In the genomic region with DNA sequence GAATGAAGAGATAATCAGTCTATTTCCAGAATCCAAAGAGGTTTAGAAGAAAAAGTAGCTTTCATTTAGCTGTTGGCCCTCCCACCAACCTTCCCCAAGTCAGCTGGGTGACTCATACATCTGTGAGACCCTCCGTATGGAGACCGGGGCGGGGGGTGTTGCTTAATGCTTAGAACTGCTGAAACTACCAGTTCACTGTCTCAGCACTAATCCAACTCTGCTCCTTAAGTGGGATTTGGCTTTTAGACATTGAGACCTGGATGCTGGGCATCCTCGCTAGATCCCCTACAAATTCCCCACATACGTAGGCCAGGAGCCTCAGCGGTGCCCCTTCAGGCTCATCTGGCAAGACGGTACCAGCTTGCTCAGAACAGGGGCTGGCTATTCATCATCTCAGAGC, we compare ENCODE assay signal across 23 cellular contexts. TPM values are rescaled to one million over a fixed set of nuclear protein-coding genes. Genes with fewer than 3 reads are reported as not detected.
DNase-seq lines count a peak whose midpoint lies in the region; ATAC-seq and TF ChIP-seq lines count a peak whose summit lies in the region.
"Had no signal": no experiment of that assay in that cellular context is flagged by ENCODE, and none has a peak within 500 bp of the region (broad histone marks: within the 10 kb centered on the region; RNA-seq: fewer than 3 reads in every experiment).

A gene (plus strand): TSS at position 252 of the 400 bp plus-strand sequence. CDS start 1,374 bp downstream, outside the sequence.

- CTCF ChIA-PET in WTC11 (lab: Charles Lee): interaction anchor here (1.1 to 1.3 kb wide), 2 partner anchors 46 to 142 kb away, joined by 3 read pairs; a partner anchor contains a TSS

- H3K4ac ChIP-seq in H9 (ENCODE audit: low read depth, low read length): no peak within 1 kb of the TSS
- H3K4ac ChIP-seq in neuronal stem cell (ENCODE audit: low read length): no peak within 1 kb of the TSS

- H2BK120ac ChIP-seq in H9 (ENCODE audit: low read depth, low read length, poor library complexity, severe bottlenecking) (no peak within 1 kb of the TSS), neuronal stem cell (ENCODE audit: low read depth, low read length) (no peak within 1 kb of the TSS)

- H3K27me3 ChIP-seq in H9 (ENCODE audit: insufficient read depth, low read length) (no peaks in the 10 kb centered on the region), neuronal stem cell (ENCODE audit: control insufficient read depth in 3 of 3, insufficient read depth in 3 of 3, low read depth in 1 of 3, low read length in 3 of 3) (peaks cover 0 to 49% (median 0%) of the 10 kb centered on the region in 3 experiments)

- no peak within 1 kb of the TSS for H3K23ac ChIP-seq in H9 (ENCODE audit: insufficient read length, low read depth, low read length)
- no peak within 1 kb of the TSS for H3K23ac ChIP-seq in neuronal stem cell (ENCODE audit: low read depth, low read length, poor library complexity)

- H3K36me3 ChIP-seq in neuronal stem cell (replicated peaks in 1 of 2; ENCODE audit: control insufficient read depth in 2 of 2, insufficient read depth in 2 of 2, low read length in 2 of 2): no peaks in the 10 kb centered on the region
- H3K36me3 ChIP-seq: HAP-1 had no signal

- H3K4me1 ChIP-seq in H9 (ENCODE audit: insufficient read depth, low read length): no peaks in the 10 kb centered on the region
- peaks cover 0 to 2% of the 10 kb centered on the region in 2 donors for H3K4me1 ChIP-seq in neuronal stem cell (ENCODE audit: control insufficient read depth in 2 of 2, insufficient read depth in 1 of 2, low read depth in 1 of 2, low read length in 2 of 2)
- H3K4me1 ChIP-seq: HAP-1 had no signal

- no peak within 1 kb of the TSS for H3K56ac ChIP-seq in H9 (ENCODE audit: insufficient read length, low read depth, low read length)

- H4K8ac ChIP-seq in H9 (replicated peaks; ENCODE audit: insufficient read length, low read depth, low read length) (no peak within 1 kb of the TSS), neuronal stem cell (ENCODE audit: low read depth, low read length) (no peak within 1 kb of the TSS)

- ATAC-seq in WTC11 (peak; percentile 43), GM21367 (IDR thresholded peaks at IDR 0.05; ENCODE audit: unreplicated experiment) (no peak), GM18858 (IDR thresholded peaks at IDR 0.05; ENCODE audit: unreplicated experiment) (no peak)

- no peak within 1 kb of the TSS for H3T11ph ChIP-seq in H9 (ENCODE audit: low read length)

- H3K14ac ChIP-seq in H9 (ENCODE audit: insufficient read depth, low read length) (no peak within 1 kb of the TSS), neuronal stem cell (ENCODE audit: low read length) (no peak within 1 kb of the TSS)

- H3K4me3 Mint-ChIP-seq in H9: no peak within 1 kb of the TSS
- no peak within 1 kb of the TSS for H3K4me3 Mint-ChIP-seq in WTC11
- H3K4me3 Mint-ChIP-seq: CD14-positive monocyte had no signal

- H4K91ac ChIP-seq in H9 (ENCODE audit: insufficient read length, low read depth, low read length) (no peak within 1 kb of the TSS), neuronal stem cell (ENCODE audit: low read depth, low read length, poor library complexity) (no peak within 1 kb of the TSS)

- H2BK12ac ChIP-seq in H9 (ENCODE audit: insufficient read length, low read depth, low read length): no peak within 1 kb of the TSS
- H2BK12ac ChIP-seq in neuronal stem cell (ENCODE audit: low read length): no peak within 1 kb of the TSS

- H3K9ac ChIP-seq in H9 (ENCODE audit: extremely low read depth, insufficient read length, low read length) (no peak within 1 kb of the TSS), neuronal stem cell (ENCODE audit: low read depth, low read length, poor library complexity) (no peak within 1 kb of the TSS)

- no peak within 1 kb of the TSS for H3K27ac ChIP-seq in H9 (ENCODE audit: insufficient read length, low read depth, low read length)
- no peak within 1 kb of the TSS for H3K27ac ChIP-seq in neuronal stem cell (replicated peaks; ENCODE audit: low read length)

- H3K4me3 ChIP-seq in fibroblast of villous mesenchyme (ENCODE audit: low read depth, low read length) (no peak within 1 kb of the TSS), neuronal stem cell (ENCODE audit: low read length in 2 of 2) (no peak within 1 kb of the TSS)
- H3K4me3 ChIP-seq: HAP-1 had no signal

- H3K9me3 ChIP-seq in H9 (ENCODE audit: control insufficient read depth, low read depth, low read length): no peaks in the 10 kb centered on the region
- no peaks in the 10 kb centered on the region for H3K9me3 ChIP-seq in neuronal stem cell (replicated peaks in 1 of 2; ENCODE audit: control insufficient read depth in 2 of 2, insufficient read depth in 1 of 2, low read depth in 1 of 2, low read length in 2 of 2)
- H3K9me3 ChIP-seq: HAP-1 had no signal

- H3K27me3 Mint-ChIP-seq in H9 (ENCODE audit: low read depth): peaks cover 16% of the 10 kb centered on the region
- no peaks in the 10 kb centered on the region for H3K27me3 Mint-ChIP-seq in WTC11 (ENCODE audit: low read depth)

- H2BK5ac ChIP-seq in H9 (ENCODE audit: insufficient read length, low read length): no peak within 1 kb of the TSS
- no peak within 1 kb of the TSS for H2BK5ac ChIP-seq in neuronal stem cell (ENCODE audit: low read length)

- H3K18ac ChIP-seq in H9 (ENCODE audit: insufficient read length, low read depth, low read length) (no peak within 1 kb of the TSS), neuronal stem cell (ENCODE audit: low read length) (peak within 1 kb of the TSS; percentile 54)

- POLR2A ChIA-PET in WTC11 (lab: Charles Lee): no interaction called here

- H4K20me1 ChIP-seq in H9 (ENCODE audit: control insufficient read depth, insufficient read depth, insufficient read length): no peaks in the 10 kb centered on the region

- H3K79me2 ChIP-seq in H9 (ENCODE audit: insufficient read depth, low read length): no peaks in the 10 kb centered on the region

- no peak within 1 kb of the TSS for H2BK15ac ChIP-seq in H9 (ENCODE audit: low read depth, low read length)
- no peak within 1 kb of the TSS for H2BK15ac ChIP-seq in neuronal stem cell (ENCODE audit: low read length)

- H3K4me1 Mint-ChIP-seq in H9 (0 out of 4 replicates have a peak, but pooled peaks cover 0 to 3% of the 10 kb centered on the region in 2 experiments), WTC11 (no peaks in the 10 kb centered on the region)

- H3K27ac Mint-ChIP-seq in H9 (peak within 1 kb of the TSS in 1 of 3 experiments; percentile 93; a peak in 3 of 7 replicates), WTC11 (no peak within 1 kb of the TSS)

- no peaks in the 10 kb centered on the region for H3K23me2 ChIP-seq in H9 (ENCODE audit: insufficient read length, low read depth, low read length, poor library complexity, severe bottlenecking)

- DNase-seq in H9: no peak
- DNase-seq in WTC11 (ENCODE audit: low spot score): no peak
- peak; percentile 8 for DNase-seq in fibroblast of villous mesenchyme (ENCODE audit: low read depth)
- no peak for DNase-seq in neuronal stem cell (ENCODE audit: low spot score)
- no peak for DNase-seq in D341Med (ENCODE audit: low spot score)
- no peak for DNase-seq in RKO (ENCODE audit: low spot score)
- DNase-seq: AML-193; DMS79; KBM-7; NCI-H1092 treated with DMSO at 0.1 percent for 48 hours; NCI-H1436 treated with DMSO at 0.1 percent for 48 hours; NCI-H1930; NCI-H69; NK-92 treated with Interleukin-12 subunit alpha and Interleukin-12 subunit beta, amount 100 ng/mL, for 24 hours; SIG-M5 had no signal

- H3K4me2 ChIP-seq in H9 (ENCODE audit: insufficient read depth, insufficient read length, low read length) (no peak within 1 kb of the TSS), neuronal stem cell (ENCODE audit: insufficient read depth, low read length, poor library complexity, severe bottlenecking) (no peak within 1 kb of the TSS)

- no peaks in the 10 kb centered on the region for H3K79me1 ChIP-seq in H9 (ENCODE audit: insufficient read depth, low read depth, low read length, poor library complexity, severe bottlenecking)
- no peaks in the 10 kb centered on the region for H3K79me1 ChIP-seq in neuronal stem cell (ENCODE audit: low read depth, low read length)

- H3K9me3 Mint-ChIP-seq in H9 (no peaks in the 10 kb centered on the region; a peak in 1 of 5 replicates), WTC11 (peaks cover 5% of the 10 kb centered on the region; the same call in 1 of the 2 replicates)

- no CpG with 5 or more reads among the region's 7 CpGs for WGBS in H9 (ENCODE audit: extremely low coverage, insufficient read length, low lambda C conversion rate)
- WGBS in neuronal stem cell (ENCODE audit: extremely low coverage in 2 of 2, insufficient read length in 2 of 2, insufficient replicate concordance in 1 of 2), 2 donors: no CpG with 5 or more reads among the region's 7 CpGs

- H2BK20ac ChIP-seq in H9 (ENCODE audit: low read depth, low read length, poor library complexity, severe bottlenecking): no peak within 1 kb of the TSS

- H2AK5ac ChIP-seq in H9 (ENCODE audit: insufficient read length, low read length) (no peak within 1 kb of the TSS), neuronal stem cell (ENCODE audit: low read depth, low read length) (no peak within 1 kb of the TSS)

- no peaks in the 10 kb centered on the region for H3K36me3 Mint-ChIP-seq in H9 (ENCODE audit: insufficient read depth in 1 of 3, low read depth in 3 of 3)
- H3K36me3 Mint-ChIP-seq in WTC11: no peaks in the 10 kb centered on the region
- H3K36me3 Mint-ChIP-seq: CD14-positive monocyte had no signal

- no peak within 1 kb of the TSS for H4K5ac ChIP-seq in H9 (ENCODE audit: insufficient read length, low read depth, low read length)

- peak; percentile 25; the same call in 1 of the 3 replicates for TF ChIP-seq CTCF in H9 (conservative IDR thresholded peaks at IDR 0.05)
- no peak for TF ChIP-seq CTCF in WTC11 (IDR thresholded peaks at IDR 0.05)
- no peak for TF ChIP-seq CTCF in fibroblast of villous mesenchyme (IDR thresholded peaks at IDR 0.05; ENCODE audit: insufficient read depth, low read depth, low read length)

- H2AFZ ChIP-seq in H9 (ENCODE audit: low read length) (no peak within 1 kb of the TSS), neuronal stem cell (ENCODE audit: low read length) (no peak within 1 kb of the TSS)

RNA-seq across cellular contexts. Expression of the gene that starts here (rescaled TPM):
- total RNA-seq in H9 (2021): not detected in 2 replicates
- 0.14 TPM in 1 of 3 replicates, not detected in the others for total RNA-seq in WTC11 (2021)
- not detected in 2 replicates for total RNA-seq in fibroblast of villous mesenchyme
- not detected for polyA plus RNA-seq in neuronal stem cell (2013, experiment 1 of 2)
- not detected for polyA plus RNA-seq in neuronal stem cell (2013, experiment 2 of 2)
- total RNA-seq: A172, HT1080, NCI-H460 had no signal
- polyA plus RNA-seq: AG04450 had no signal

Comparison
In these comparisons a context has a peak if more than half of its experiments do, and no peak if none do; other contexts are left out.
1. Peak in ATAC-seq in WTC11; RNA of the gene not detected or under 1 TPM.
2. Peak in DNase-seq in fibroblast of villous mesenchyme; RNA of the gene not detected or under 1 TPM.